23 cellular contexts compared by ENCODE assay signal in genomic region chr22:30718938-30719337, GRCh38.
"Had no signal": no experiment of that assay in that cellular context is flagged by ENCODE, and none has a peak within 500 bp of the region (broad histone marks: within the 10 kb centered on the region; RNA-seq: fewer than 3 reads in every experiment).

No MANE protein-coding gene starts in this region.

- H3K27ac Mint-ChIP-seq: activated T-helper 1 cell treated with anti-CD3 and anti-CD28 coated beads, Interleukin-12 subunit alpha, Interleukin-12 subunit beta, Interleukin-2, Interleukin-4 antibody, amounts not matched to agents 30 ng/mL and 10 ng/mL and 1 ng/mL, durations not matched to agents 14 hours and 24 hours and 36 hours; dendritic cell treated with granulocyte-macrophage colony-stimulating factor and Interleukin-4, amounts not matched to agents 40 ng/mL and 50 ng/mL, for 4 days; naive thymus-derived CD4-positive, alpha-beta T cell; T-helper 2 cell treated with Interferon-gamma antibody and Interleukin-4, amounts not matched to agents 5 μg/mL and 100 μg/mL, for 36 hours had no signal

- H3K4me1 ChIP-seq: esophagus muscularis mucosa, parathyroid adenoma had no signal

- H3K36me3 ChIP-seq: esophagus muscularis mucosa, heart right ventricle, tibial nerve had no signal

- H3K27ac ChIP-seq: esophagus muscularis mucosa, heart right ventricle, parathyroid adenoma, tibial nerve had no signal

- H3K4me3 Mint-ChIP-seq: activated T-helper 1 cell treated with anti-CD3 and anti-CD28 coated beads, Interleukin-12 subunit alpha, Interleukin-12 subunit beta, Interleukin-2, Interleukin-4 antibody, amounts not matched to agents 30 ng/mL and 10 ng/mL and 1 ng/mL, durations not matched to agents 14 hours and 24 hours and 36 hours; central memory CD8-positive, alpha-beta T cell; dendritic cell treated with granulocyte-macrophage colony-stimulating factor and Interleukin-4, amounts not matched to agents 40 ng/mL and 50 ng/mL, for 4 days; naive thymus-derived CD4-positive, alpha-beta T cell; T-helper 2 cell treated with Interferon-gamma antibody and Interleukin-4, amounts not matched to agents 5 μg/mL and 100 μg/mL, for 36 hours had no signal

- H3K27me3 ChIP-seq: esophagus muscularis mucosa, heart right ventricle, tibial nerve had no signal

- DNase-seq: activated CD4-positive, alpha-beta T cell treated with anti-CD3 and anti-CD28 coated beads for 48 hours; activated CD4-positive, alpha-beta T cell treated with anti-CD3 and anti-CD28 coated beads, Interleukin-2, amount 50 U/mL, for 48 hours; activated CD8-positive, alpha-beta memory T cell treated with anti-CD3 and anti-CD28 coated beads for 24 hours; activated gamma-delta T cell treated with Interleukin-2 at 50 U/mL for 16 hours; activated naive CD4-positive, alpha-beta T cell treated with anti-CD3 and anti-CD28 coated beads, Interleukin-2, amount 50 U/mL, for 16 hours; activated T-cell treated with anti-CD3 and anti-CD28 coated beads, Interleukin-2, amount 50 U/mL, for 1 hour; foreskin melanocyte; heart right ventricle; midbrain; naive thymus-derived CD4-positive, alpha-beta T cell; nucleus accumbens; right cardiac atrium; stimulated activated CD4-positive, alpha-beta T cell treated with anti-CD3 and anti-CD28 coated beads, Interleukin-15, amount 100 ng/mL, for 24 hours; stimulated activated naive CD4-positive, alpha-beta T cell; T-helper 1 cell had no signal

- H3K4me1 Mint-ChIP-seq: central memory CD8-positive, alpha-beta T cell had no signal

- H2AFZ ChIP-seq: parathyroid adenoma had no signal

- ATAC-seq: activated CD4-positive, CD25-positive, alpha-beta regulatory T cell treated with anti-CD3 and anti-CD28 coated beads, Interleukin-2, amount 50 U/mL, for 24 hours; heart right ventricle; naive thymus-derived CD4-positive, alpha-beta T cell; right cardiac atrium had no signal

- H3K4me3 ChIP-seq: esophagus muscularis mucosa, heart right ventricle, tibial nerve had no signal

- H3K9me3 Mint-ChIP-seq: activated T-helper 1 cell treated with anti-CD3 and anti-CD28 coated beads, Interleukin-12 subunit alpha, Interleukin-12 subunit beta, Interleukin-2, Interleukin-4 antibody, amounts not matched to agents 30 ng/mL and 10 ng/mL and 1 ng/mL, durations not matched to agents 14 hours and 24 hours and 36 hours; central memory CD8-positive, alpha-beta T cell; dendritic cell treated with granulocyte-macrophage colony-stimulating factor and Interleukin-4, amounts not matched to agents 40 ng/mL and 50 ng/mL, for 4 days; naive thymus-derived CD4-positive, alpha-beta T cell; T-helper 2 cell treated with Interferon-gamma antibody and Interleukin-4, amounts not matched to agents 5 μg/mL and 100 μg/mL, for 36 hours had no signal

- H3K27me3 Mint-ChIP-seq: central memory CD8-positive, alpha-beta T cell; naive thymus-derived CD4-positive, alpha-beta T cell had no signal

- H3K9me3 ChIP-seq: esophagus muscularis mucosa, heart right ventricle, tibial nerve had no signal

- H3K79me2 ChIP-seq: parathyroid adenoma had no signal
